In genomic region chr13:110880627-110881026, GRCh38 we compare ENCODE assay signal across 18 cellular contexts. TPM values are rescaled to one million over a fixed set of nuclear protein-coding genes. Genes with fewer than 3 reads are reported as not detected.
DNase-seq lines count a peak whose midpoint lies in the region; ATAC-seq and TF ChIP-seq lines count a peak whose summit lies in the region.
"Had no signal": no experiment of that assay in that cellular context is flagged by ENCODE, and none has a peak within 500 bp of the region (broad histone marks: within the 10 kb centered on the region; RNA-seq: fewer than 3 reads in every experiment).

No MANE protein-coding gene starts in this region.

- ATAC-seq in heart left ventricle: peak in 3 of 4 donors; percentile 45 to 75 (median 66)
- no peak for ATAC-seq in Right ventricle myocardium inferior
- ATAC-seq in left ventricle myocardium superior: peak; percentile 59
- ATAC-seq in activated T-helper 17 cell treated with anti-CD3 and anti-CD28 coated beads, Interleukin-2, amount 50 U/mL, for 72 hours (replicated peaks): no peak
- ATAC-seq: CD8-positive, alpha-beta T cell had no signal

- no peaks in the 10 kb centered on the region for H3K27me3 Mint-ChIP-seq in activated T-helper 17 cell treated with anti-CD3 and anti-CD28 coated beads, Interleukin-2, amount 50 U/mL, for 72 hours
- H3K27me3 Mint-ChIP-seq: B cell; CD4-positive, CD25-positive, alpha-beta regulatory T cell had no signal

- no peak overlapping the region for H3K27ac ChIP-seq in heart left ventricle
- no peak overlapping the region for H3K27ac ChIP-seq in left ventricle myocardium inferior (replicated peaks)
- H3K27ac ChIP-seq in skeletal muscle tissue (ENCODE audit: low read depth, low read length): peak overlapping the region; percentile 1
- H3K27ac ChIP-seq: BLaER1, C4-2B had no signal

- intact Hi-C loops in heart left ventricle (cut with DNase I) (no loop called here), Right ventricle myocardium inferior (cut with DNase I) (no loop called here), left ventricle myocardium superior (cut with micrococcal nuclease) (no loop called here), left ventricle myocardium inferior (cut with micrococcal nuclease) (no loop called here), posterior vena cava (cut with DNase I) (no loop called here)

- no peak for TF ChIP-seq CTCF in heart left ventricle (IDR thresholded peaks at IDR 0.05)
- no peak for TF ChIP-seq CTCF in left ventricle myocardium inferior (IDR thresholded peaks at IDR 0.05; ENCODE audit: borderline replicate concordance)

- H3K4me3 ChIP-seq in heart left ventricle (no peak overlapping the region), left ventricle myocardium inferior (no peak overlapping the region), skeletal muscle tissue (ENCODE audit: low read length in 3 of 3) (no peak overlapping the region)
- H3K4me3 ChIP-seq: BLaER1 had no signal

- H3K36me3 Mint-ChIP-seq in activated T-helper 17 cell treated with anti-CD3 and anti-CD28 coated beads, Interleukin-2, amount 50 U/mL, for 72 hours (ENCODE audit: low read depth): peaks cover 20% of the 10 kb centered on the region

- H3K4me1 ChIP-seq in heart left ventricle: peaks cover 0 to 1% (median 0%) of the 10 kb centered on the region in 12 donors
- no peaks in the 10 kb centered on the region for H3K4me1 ChIP-seq in left ventricle myocardium inferior
- peaks cover 8 to 11% (median 8%) of the 10 kb centered on the region in 3 donors for H3K4me1 ChIP-seq in skeletal muscle tissue (ENCODE audit: control insufficient read depth in 3 of 3, insufficient read depth in 3 of 3, low read length in 3 of 3)
- H3K4me1 ChIP-seq: Caco-2 had no signal

- H3K9ac ChIP-seq in skeletal muscle tissue (ENCODE audit: low read depth in 1 of 3, low read length in 3 of 3): peak overlapping the region in 2 of 3 donors; percentile 22 to 60
- H3K9ac ChIP-seq: BLaER1 had no signal

- H3K9me3 ChIP-seq in heart left ventricle (no peaks in the 10 kb centered on the region), left ventricle myocardium inferior (replicated peaks) (no peaks in the 10 kb centered on the region), skeletal muscle tissue (ENCODE audit: control insufficient read depth in 3 of 3, low read length in 3 of 3) (no peaks in the 10 kb centered on the region)
- H3K9me3 ChIP-seq: BLaER1, Caco-2 had no signal

- H3K4me1 Mint-ChIP-seq in activated T-helper 17 cell treated with anti-CD3 and anti-CD28 coated beads, Interleukin-2, amount 50 U/mL, for 72 hours: peaks cover 11% of the 10 kb centered on the region

- TF ChIP-seq POLR2A in heart left ventricle (IDR thresholded peaks at IDR 0.05): no peak

- 64 to 80% (median 70%) methylated on average over 7 of the region's 7 CpGs for WGBS in heart left ventricle, 4 donors

- H3K27me3 ChIP-seq in heart left ventricle: no peaks in the 10 kb centered on the region
- H3K27me3 ChIP-seq in left ventricle myocardium inferior (ENCODE audit: low read depth): no peaks in the 10 kb centered on the region
- no peaks in the 10 kb centered on the region for H3K27me3 ChIP-seq in skeletal muscle tissue (ENCODE audit: control insufficient read depth in 3 of 3, insufficient read depth in 3 of 3, low read length in 3 of 3)

- H3K4me3 Mint-ChIP-seq in activated T-helper 17 cell treated with anti-CD3 and anti-CD28 coated beads, Interleukin-2, amount 50 U/mL, for 72 hours: no peak overlapping the region
- H3K4me3 Mint-ChIP-seq: B cell; CD4-positive, CD25-positive, alpha-beta regulatory T cell; CD8-positive, alpha-beta T cell had no signal

- H3K36me3 ChIP-seq in heart left ventricle (peaks cover 0 to 40% (median 12%) of the 10 kb centered on the region in 9 donors), left ventricle myocardium inferior (peaks cover 16% of the 10 kb centered on the region), skeletal muscle tissue (ENCODE audit: control insufficient read depth in 3 of 3, insufficient read depth in 3 of 3, low read length in 3 of 3) (peaks cover 3 to 6% (median 4%) of the 10 kb centered on the region in 3 donors)

- DNase-seq in heart left ventricle: peak in 1 of 5 donors; percentile 34
- no peak for DNase-seq in Right ventricle myocardium inferior (ENCODE audit: missing footprints)
- DNase-seq in left ventricle myocardium superior: no peak
- no peak for DNase-seq in left ventricle myocardium inferior
- DNase-seq in myocyte (ENCODE audit: low read depth): peak; percentile 27
- DNase-seq in posterior vena cava (ENCODE audit: low spot score): no peak
- DNase-seq: Caco-2; CD4-positive, CD25-positive, alpha-beta regulatory T cell; CD8-positive, alpha-beta T cell; DMS153; DND-41; GOT3; HCEC 1CT had no signal

- no peaks in the 10 kb centered on the region for H3K9me3 Mint-ChIP-seq in activated T-helper 17 cell treated with anti-CD3 and anti-CD28 coated beads, Interleukin-2, amount 50 U/mL, for 72 hours
- H3K9me3 Mint-ChIP-seq: CD4-positive, CD25-positive, alpha-beta regulatory T cell; CD8-positive, alpha-beta T cell had no signal

- H3K27ac Mint-ChIP-seq in activated T-helper 17 cell treated with anti-CD3 and anti-CD28 coated beads, Interleukin-2, amount 50 U/mL, for 72 hours: no peak overlapping the region
- H3K27ac Mint-ChIP-seq: B cell; CD8-positive, alpha-beta T cell had no signal

RNA-seq across cellular contexts. Expression of gene ANKRD10, which starts 34.2 kb away (rescaled TPM):
- total RNA-seq in heart left ventricle: 10 to 100 TPM; 37.9 to 81.3 (median 49.7) TPM
- 10 to 100 TPM; 37.7 to 43.4 TPM for polyA plus RNA-seq in heart left ventricle
- 48.6 TPM for total RNA-seq in Right ventricle myocardium inferior
- 49.4 TPM for total RNA-seq in left ventricle myocardium superior
- total RNA-seq in left ventricle myocardium inferior: 45.9 TPM
- total RNA-seq in myocyte: 1,506 and 1,796 TPM in 2 replicates
- polyA plus RNA-seq in myocyte (2012): 393 TPM
- 132 TPM for total RNA-seq in skeletal muscle tissue
- 100 to 1,000 TPM; 114 to 138 TPM for total RNA-seq in posterior vena cava
- total RNA-seq in activated T-helper 17 cell treated with anti-CD3 and anti-CD28 coated beads, Interleukin-2, amount 50 U/mL, for 72 hours: 100 to 1,000 TPM; 180 to 207 TPM

Comparison
In these comparisons a context has a peak if more than half of its experiments do, and no peak if none do; other contexts are left out.
1. ATAC-seq: peak in heart left ventricle (3 of 4) and left ventricle myocardium superior (single experiment); none in Right ventricle myocardium inferior (single experiment) and activated T-helper 17 cell treated with anti-CD3 and anti-CD28 coated beads, Interleukin-2, amount 50 U/mL, for 72 hours (single experiment).